ENCODE assay signal across 8 cellular contexts in genomic region chr18:44679912-44680270, GRCh38. TPM values are rescaled to one million over a fixed set of nuclear protein-coding genes. Genes with fewer than 3 reads are reported as not detected.
DNase-seq lines count a peak whose midpoint lies in the region; ATAC-seq and TF ChIP-seq lines count a peak whose summit lies in the region.

No MANE protein-coding gene starts in this region.

- DNase-seq in Caco-2 (peak; percentile 11 to 32), HAP-1 (ENCODE audit: low spot score in 2 of 2) (peak; percentile 45 to 63), NCI-H69 (lab: John Stamatoyannopoulos, UW) (peak; percentile 91), left ventricle myocardium superior (peak; percentile 75), prostate gland (ENCODE audit: low spot score) (peak; percentile 65), HT-29 (ENCODE audit: low spot score) (no peak)
- DNase-seq in activated naive CD8-positive, alpha-beta T cell treated with anti-CD3 and anti-CD28 coated beads, Interleukin-2, amount 10 ng/mL, durations not matched to agents 7 days and 5 days = peak; percentile 54

- H3K27me3 ChIP-seq in Caco-2 (replicated peaks; ENCODE audit: control insufficient read depth, insufficient read depth, low read length) (no peaks in the 10 kb centered on the region), HAP-1 (ENCODE audit: low read depth) (no peaks in the 10 kb centered on the region), prostate gland (replicated peaks; ENCODE audit: insufficient read depth) (no peaks in the 10 kb centered on the region)

- H3K4me3 ChIP-seq in Caco-2 (ENCODE audit: low read depth, low read length) = peak overlapping the region; percentile 53
- peak overlapping the region; percentile 44 for H3K4me3 ChIP-seq in HAP-1
- H3K4me3 ChIP-seq in prostate gland = peak overlapping the region; percentile 78

- CTCF ChIA-PET in Caco-2 (lab: Charles Lee) = no interaction called here

- peak overlapping the region; percentile 63 for H3K4me3 Mint-ChIP-seq in Caco-2 (ENCODE audit: unreplicated experiment)
- H3K4me3 Mint-ChIP-seq in activated naive CD8-positive, alpha-beta T cell treated with anti-CD3 and anti-CD28 coated beads, Interleukin-2, amount 10 ng/mL, durations not matched to agents 7 days and 5 days = peak overlapping the region; percentile 88

- H3K9me3 ChIP-seq in Caco-2 = no peaks in the 10 kb centered on the region
- H3K9me3 ChIP-seq in HAP-1 = no peaks in the 10 kb centered on the region
- H3K9me3 ChIP-seq in prostate gland = no peaks in the 10 kb centered on the region

- H3K36me3 ChIP-seq in Caco-2 (ENCODE audit: control insufficient read depth, insufficient read depth, low read length) (no peaks in the 10 kb centered on the region), HAP-1 (replicated peaks) (no peaks in the 10 kb centered on the region), prostate gland (no peaks in the 10 kb centered on the region)

- no peaks in the 10 kb centered on the region for H3K27me3 Mint-ChIP-seq in Caco-2 (ENCODE audit: insufficient read depth, unreplicated experiment)
- H3K27me3 Mint-ChIP-seq in activated naive CD8-positive, alpha-beta T cell treated with anti-CD3 and anti-CD28 coated beads, Interleukin-2, amount 10 ng/mL, durations not matched to agents 7 days and 5 days = peaks cover 21% of the 10 kb centered on the region

- H3K27ac ChIP-seq in prostate gland = peak overlapping the region; percentile 89 to 98

- H3K4me1 Mint-ChIP-seq in Caco-2 (ENCODE audit: low read depth, unreplicated experiment) = no peaks in the 10 kb centered on the region
- H3K4me1 Mint-ChIP-seq in activated naive CD8-positive, alpha-beta T cell treated with anti-CD3 and anti-CD28 coated beads, Interleukin-2, amount 10 ng/mL, durations not matched to agents 7 days and 5 days = peaks cover 2% of the 10 kb centered on the region

- no peak for TF ChIP-seq POLR2A in prostate gland (IDR thresholded peaks at IDR 0.05)

- H3K4me1 ChIP-seq in Caco-2 (no peaks in the 10 kb centered on the region), HAP-1 (peaks cover 8% of the 10 kb centered on the region), prostate gland (replicated peaks) (no peaks in the 10 kb centered on the region)

- no peaks in the 10 kb centered on the region for H3K36me3 Mint-ChIP-seq in Caco-2 (ENCODE audit: insufficient read depth, unreplicated experiment)
- no peaks in the 10 kb centered on the region for H3K36me3 Mint-ChIP-seq in activated naive CD8-positive, alpha-beta T cell treated with anti-CD3 and anti-CD28 coated beads, Interleukin-2, amount 10 ng/mL, durations not matched to agents 7 days and 5 days

- 2% methylated on average over 19 of the region's 41 CpGs for WGBS in prostate gland

- no peaks in the 10 kb centered on the region for H3K9me3 Mint-ChIP-seq in Caco-2 (ENCODE audit: unreplicated experiment)
- H3K9me3 Mint-ChIP-seq in activated naive CD8-positive, alpha-beta T cell treated with anti-CD3 and anti-CD28 coated beads, Interleukin-2, amount 10 ng/mL, durations not matched to agents 7 days and 5 days = no peaks in the 10 kb centered on the region

- H3K27ac Mint-ChIP-seq in Caco-2 (ENCODE audit: unreplicated experiment) = no peak overlapping the region
- peak overlapping the region; percentile 54 for H3K27ac Mint-ChIP-seq in activated naive CD8-positive, alpha-beta T cell treated with anti-CD3 and anti-CD28 coated beads, Interleukin-2, amount 10 ng/mL, durations not matched to agents 7 days and 5 days

- no peak for TF ChIP-seq CTCF in Caco-2 (IDR thresholded peaks at IDR 0.05; ENCODE audit: insufficient read depth in 1 of 2, low read depth in 1 of 2, low read length in 1 of 2, severe bottlenecking in 1 of 2, unreplicated experiment in 1 of 2)
- no peak for TF ChIP-seq CTCF in prostate gland (IDR thresholded peaks at IDR 0.05)

- ATAC-seq in activated naive CD8-positive, alpha-beta T cell treated with anti-CD3 and anti-CD28 coated beads, Interleukin-2, amount 10 ng/mL, durations not matched to agents 7 days and 5 days (ENCODE audit: low read depth) = no peak
- ATAC-seq in left ventricle myocardium superior = no peak
- no peak for ATAC-seq in esophagus mucosa

- intact Hi-C loops in Caco-2 (cut with micrococcal nuclease; ENCODE audit: unreplicated experiment) (loop anchor here (1.0 kb wide), 1 partner anchor 215 kb away; no protein-coding TSS in a partner anchor), left ventricle myocardium superior (cut with micrococcal nuclease) (loop anchor here (10.0 kb wide), 3 partner anchors 205 to 545 kb away; no protein-coding TSS in a partner anchor), prostate gland (cut with DNase I) (loop anchor here (2.0 to 10.0 kb wide), 13 partner anchors 122 to 935 kb away; partner anchors contain the start of gene SLC14A2)

- no TSS peak for BruUV-seq in Caco-2 (replicated peaks; lab: Mats Ljungman, UMichigan)

- POLR2A ChIA-PET in Caco-2 (lab: Charles Lee) = interaction anchor here (0.6 kb wide), 1 partner anchor 116 kb away, joined by 3 read pairs; no protein-coding TSS in a partner anchor
- POLR2A ChIA-PET in activated naive CD8-positive, alpha-beta T cell treated with anti-CD3 and anti-CD28 coated beads, Interleukin-2, amount 10 ng/mL, durations not matched to agents 7 days and 5 days (lab: Charles Lee) = interaction anchor here (0.7 to 1.3 kb wide), 2 partner anchors 80 to 133 kb away, joined by 3 to 4 read pairs; no protein-coding TSS in a partner anchor

- in situ Hi-C loops in HAP-1 (cut with MboI; ENCODE audit: low sequenced_read_pairs) = no loop called here

RNA-seq across cellular contexts. Expression of gene SETBP1, which starts 0.8 kb away (rescaled TPM):
- total RNA-seq in Caco-2 (2022) (4.0 and 4.6 TPM in 2 replicates), left ventricle myocardium superior (6.7 TPM), prostate gland (10 to 100 TPM; 28.4 to 45.1 TPM), esophagus mucosa (8.5 TPM)
- 1 to 10 TPM; 1.8 to 1.9 TPM for total RNA-seq in activated naive CD8-positive, alpha-beta T cell treated with anti-CD3 and anti-CD28 coated beads, Interleukin-2, amount 10 ng/mL, durations not matched to agents 7 days and 5 days
- total RNA-seq in HT-29 (2014; rRNA removed; shearing (Covaris generic)) = 0.08 and 0.33 TPM in 2 replicates
